In genomic region chr4:3852751-3853150, GRCh38 we compare ENCODE assay signal across 6 cellular contexts.
"Had no signal": no experiment of that assay in that cellular context is flagged by ENCODE, and none has a peak within 500 bp of the region (broad histone marks: within the 10 kb centered on the region; RNA-seq: fewer than 3 reads in every experiment).

No MANE protein-coding gene starts in this region.

- H3K9me3 ChIP-seq: HAP-1 had no signal

- H3K4me3 ChIP-seq: GM23248, HAP-1 had no signal

- ATAC-seq: HepG2 had no signal

- H3K4me1 ChIP-seq: HAP-1 had no signal

- H3K36me3 ChIP-seq: HAP-1 had no signal

- DNase-seq: GM23248, GOT3, HFFc6 had no signal

- H2AFZ ChIP-seq: GM23248 had no signal

- H3K27ac ChIP-seq: GM23248, HL-60 had no signal
